8 cellular contexts compared by ENCODE assay signal in genomic region chr10:84783386-84783785, GRCh38.
DNase-seq lines count a peak whose midpoint lies in the region; ATAC-seq and TF ChIP-seq lines count a peak whose summit lies in the region.

No MANE protein-coding gene starts in this region.

- H3K9me3 Mint-ChIP-seq in endothelial cell (ENCODE audit: unreplicated experiment) = no peaks in the 10 kb centered on the region

- no peaks in the 10 kb centered on the region for H3K79me2 ChIP-seq in neural cell (replicated peaks; ENCODE audit: insufficient read depth, low read length)

- H3K27me3 Mint-ChIP-seq in endothelial cell (ENCODE audit: unreplicated experiment) = no peaks in the 10 kb centered on the region

- H3K4me3 ChIP-seq in BJ (ENCODE audit: low read depth, low read length) = no peak overlapping the region
- no peak overlapping the region for H3K4me3 ChIP-seq in neural cell (ENCODE audit: low read length)

- POLR2A ChIA-PET in BJ (lab: Charles Lee) = no interaction called here

- no peak overlapping the region for H3K4me3 Mint-ChIP-seq in endothelial cell (ENCODE audit: unreplicated experiment)

- no peaks in the 10 kb centered on the region for H3K36me3 Mint-ChIP-seq in endothelial cell (ENCODE audit: low read depth, unreplicated experiment)

- no peaks in the 10 kb centered on the region for H3K4me1 Mint-ChIP-seq in endothelial cell (ENCODE audit: unreplicated experiment)

- H3K9ac ChIP-seq in neural cell (ENCODE audit: low read length) = no peak overlapping the region

- no peak overlapping the region for H3K27ac Mint-ChIP-seq in endothelial cell (ENCODE audit: unreplicated experiment)

- H3K36me3 ChIP-seq in BJ (ENCODE audit: control insufficient read depth, insufficient read depth, low read length) (no peaks in the 10 kb centered on the region), neural cell (ENCODE audit: insufficient read depth, low read length) (no peaks in the 10 kb centered on the region)

- H3K4me2 ChIP-seq in neural cell (ENCODE audit: low read length) = no peak overlapping the region

- TF ChIP-seq CTCF in BJ (IDR thresholded peaks at IDR 0.05; ENCODE audit: insufficient read depth, low read depth, low read length) (peak; percentile 50), endothelial cell (IDR thresholded peaks at IDR 0.05; ENCODE audit: unreplicated experiment) (peak; percentile 57), neural cell (IDR thresholded peaks at IDR 0.05; ENCODE audit: poor library complexity, severe bottlenecking) (peak; percentile 91)

- no peak overlapping the region for H2AFZ ChIP-seq in neural cell (ENCODE audit: low read depth, low read length)

- no peak for DNase-seq in BJ (ENCODE audit: low read depth)
- DNase-seq in NCI-H2227 (lab: John Stamatoyannopoulos, UW; ENCODE audit: unreplicated experiment) = peak; percentile 55
- DNase-seq in endothelial cell (ENCODE audit: low spot score) = peak; percentile 42

- TF ChIP-seq EP300 in neural cell (conservative IDR thresholded peaks at IDR 0.05; ENCODE audit: poor library complexity, severe bottlenecking) = no peak

- CTCF ChIA-PET in BJ (lab: Yijun Ruan, JAX) = interaction anchor here (1.1 kb wide), 1 partner anchor 37 kb away, joined by 3 read pairs; no protein-coding TSS in a partner anchor

- H3K9me3 ChIP-seq in neural cell (ENCODE audit: low read length) = no peaks in the 10 kb centered on the region

- H3K27me3 ChIP-seq in BJ (ENCODE audit: control insufficient read depth, insufficient read depth, low read length) = no peaks in the 10 kb centered on the region
- no peaks in the 10 kb centered on the region for H3K27me3 ChIP-seq in neural cell (ENCODE audit: insufficient read depth, low read depth, low read length)

- ATAC-seq in GM18508 (IDR thresholded peaks at IDR 0.05; ENCODE audit: insufficient read depth, unreplicated experiment) = peak; percentile 76
- ATAC-seq in HG02970 (IDR thresholded peaks at IDR 0.05; ENCODE audit: low FRiP score, unreplicated experiment) = peak; percentile 75
- ATAC-seq in HG03196 (IDR thresholded peaks at IDR 0.05; ENCODE audit: unreplicated experiment) = no peak
- ATAC-seq in HG03280 (IDR thresholded peaks at IDR 0.05; ENCODE audit: unreplicated experiment) = no peak

- H3F3A ChIP-seq in neural cell (ENCODE audit: insufficient read depth, low read length, poor library complexity, severe bottlenecking) = no peaks in the 10 kb centered on the region

- peak; percentile 94 for TF ChIP-seq RAD21 in neural cell (conservative IDR thresholded peaks at IDR 0.05)

- no peak overlapping the region for H3K27ac ChIP-seq in neural cell (ENCODE audit: low read length)

- no peaks in the 10 kb centered on the region for H4K20me1 ChIP-seq in neural cell (ENCODE audit: insufficient read depth)

- no peaks in the 10 kb centered on the region for H3K9me2 ChIP-seq in neural cell (ENCODE audit: insufficient read depth, low read length)

TF ChIP-seq in neural cell, 6 proteins besides CTCF, POLR2A, EP300 and RAD21:
- TF ChIP-seq POLR2AphosphoS5 (IDR thresholded peaks at IDR 0.05) (no peak), SMC3 (conservative IDR thresholded peaks at IDR 0.05; ENCODE audit: poor library complexity) (peak; percentile 89), TAF1 (IDR thresholded peaks at IDR 0.05; ENCODE audit: low read depth) (no peak), MXI1 (conservative IDR thresholded peaks at IDR 0.05; ENCODE audit: poor library complexity, severe bottlenecking) (no peak)
- TF ChIP-seq, protein P1, sequence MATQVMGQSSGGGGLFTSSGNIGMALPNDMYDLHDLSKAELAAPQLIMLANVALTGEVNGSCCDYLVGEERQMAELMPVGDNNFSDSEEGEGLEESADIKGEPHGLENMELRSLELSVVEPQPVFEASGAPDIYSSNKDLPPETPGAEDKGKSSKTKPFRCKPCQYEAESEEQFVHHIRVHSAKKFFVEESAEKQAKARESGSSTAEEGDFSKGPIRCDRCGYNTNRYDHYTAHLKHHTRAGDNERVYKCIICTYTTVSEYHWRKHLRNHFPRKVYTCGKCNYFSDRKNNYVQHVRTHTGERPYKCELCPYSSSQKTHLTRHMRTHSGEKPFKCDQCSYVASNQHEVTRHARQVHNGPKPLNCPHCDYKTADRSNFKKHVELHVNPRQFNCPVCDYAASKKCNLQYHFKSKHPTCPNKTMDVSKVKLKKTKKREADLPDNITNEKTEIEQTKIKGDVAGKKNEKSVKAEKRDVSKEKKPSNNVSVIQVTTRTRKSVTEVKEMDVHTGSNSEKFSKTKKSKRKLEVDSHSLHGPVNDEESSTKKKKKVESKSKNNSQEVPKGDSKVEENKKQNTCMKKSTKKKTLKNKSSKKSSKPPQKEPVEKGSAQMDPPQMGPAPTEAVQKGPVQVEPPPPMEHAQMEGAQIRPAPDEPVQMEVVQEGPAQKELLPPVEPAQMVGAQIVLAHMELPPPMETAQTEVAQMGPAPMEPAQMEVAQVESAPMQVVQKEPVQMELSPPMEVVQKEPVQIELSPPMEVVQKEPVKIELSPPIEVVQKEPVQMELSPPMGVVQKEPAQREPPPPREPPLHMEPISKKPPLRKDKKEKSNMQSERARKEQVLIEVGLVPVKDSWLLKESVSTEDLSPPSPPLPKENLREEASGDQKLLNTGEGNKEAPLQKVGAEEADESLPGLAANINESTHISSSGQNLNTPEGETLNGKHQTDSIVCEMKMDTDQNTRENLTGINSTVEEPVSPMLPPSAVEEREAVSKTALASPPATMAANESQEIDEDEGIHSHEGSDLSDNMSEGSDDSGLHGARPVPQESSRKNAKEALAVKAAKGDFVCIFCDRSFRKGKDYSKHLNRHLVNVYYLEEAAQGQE (IDR thresholded peaks at IDR 0.05; ENCODE audit: borderline replicate concordance) = no peak

Comparison
In these comparisons a context has a peak if more than half of its experiments do, and no peak if none do; other contexts are left out.
1. ATAC-seq: peak in GM18508 (single experiment) and HG02970 (single experiment); none in HG03196 (single experiment) and HG03280 (single experiment).
2. Peak in every context shown above with its lines, with median percentiles within 50 percentile points of each other: CTCF ChIP-seq.